Comparison of ENCODE assay signal across 8 cellular contexts in the genomic region with DNA sequence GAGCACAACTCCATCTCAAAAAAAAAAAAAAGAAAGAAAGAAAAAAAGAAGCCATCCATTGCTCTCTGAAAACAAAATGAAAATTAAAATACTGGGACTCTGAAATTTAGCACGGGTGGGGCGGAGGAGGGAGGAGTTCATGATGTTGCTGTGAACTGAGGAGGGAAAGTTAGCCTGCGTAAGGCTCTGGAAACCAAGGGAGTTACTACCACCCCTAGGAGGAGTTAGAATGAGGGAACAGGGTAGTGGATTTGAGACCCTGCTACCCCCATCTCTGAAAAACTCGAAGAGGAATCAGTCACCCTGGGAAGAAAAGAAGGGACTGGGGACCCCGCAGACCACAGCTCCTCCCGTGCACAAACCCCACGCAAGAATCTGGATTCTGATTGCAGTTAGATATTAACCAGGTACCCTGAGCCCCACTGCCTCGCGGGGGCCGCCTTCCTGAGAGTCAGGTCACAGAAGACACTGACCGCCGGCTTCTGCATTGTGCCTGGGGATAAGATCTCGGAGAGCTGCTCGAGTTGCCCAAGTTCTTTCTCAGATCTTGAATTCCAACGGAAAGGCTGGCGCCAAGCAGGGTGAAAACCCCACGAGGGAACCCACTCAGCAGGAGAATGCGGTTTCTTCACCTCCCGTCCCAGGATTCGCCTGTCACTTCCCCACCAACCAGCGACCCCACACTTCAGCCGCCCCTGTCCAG. TPM values are rescaled to one million over a fixed set of nuclear protein-coding genes. Genes with fewer than 3 reads are reported as not detected.
DNase-seq lines count a peak whose midpoint lies in the region; ATAC-seq and TF ChIP-seq lines count a peak whose summit lies in the region.

No MANE protein-coding gene starts in this region.

- peaks cover 32% of the 10 kb centered on the region for H3K4me1 Mint-ChIP-seq in dendritic cell treated with granulocyte-macrophage colony-stimulating factor and Interleukin-4, amounts not matched to agents 40 ng/mL and 50 ng/mL, for 4 days (ENCODE audit: low read depth)

- H3K36me3 Mint-ChIP-seq in dendritic cell treated with granulocyte-macrophage colony-stimulating factor and Interleukin-4, amounts not matched to agents 40 ng/mL and 50 ng/mL, for 4 days (ENCODE audit: low read depth), result peaks cover 16% of the 10 kb centered on the region

- H3K27ac Mint-ChIP-seq in dendritic cell treated with granulocyte-macrophage colony-stimulating factor and Interleukin-4, amounts not matched to agents 40 ng/mL and 50 ng/mL, for 4 days, result peak overlapping the region; percentile 91

- TF ChIP-seq EP300 in suprapubic skin (IDR thresholded peaks at IDR 0.05), result no peak

- no peak for TF ChIP-seq CTCF in lower lobe of right lung (IDR thresholded peaks at IDR 0.05)
- no peak for TF ChIP-seq CTCF in suprapubic skin (IDR thresholded peaks at IDR 0.05)

- H3K27me3 ChIP-seq in lower lobe of right lung (ENCODE audit: low read depth) (no peaks in the 10 kb centered on the region), suprapubic skin (no peaks in the 10 kb centered on the region)

- 8% methylated on average over 20 of the region's 22 CpGs for whole genome bisulfite sequencing in suprapubic skin

- peaks cover 14% of the 10 kb centered on the region for H3K27me3 Mint-ChIP-seq in dendritic cell treated with granulocyte-macrophage colony-stimulating factor and Interleukin-4, amounts not matched to agents 40 ng/mL and 50 ng/mL, for 4 days

- peak overlapping the region; percentile 96 for H3K4me3 Mint-ChIP-seq in dendritic cell treated with granulocyte-macrophage colony-stimulating factor and Interleukin-4, amounts not matched to agents 40 ng/mL and 50 ng/mL, for 4 days

- no peaks in the 10 kb centered on the region for H3K36me3 ChIP-seq in lower lobe of right lung
- no peaks in the 10 kb centered on the region for H3K36me3 ChIP-seq in suprapubic skin

- intact Hi-C loops in dendritic cell treated with granulocyte-macrophage colony-stimulating factor and Interleukin-4, amounts not matched to agents 40 ng/mL and 50 ng/mL, for 4 days (cut with micrococcal nuclease), result loop anchor here (1.0 to 2.0 kb wide), 3 partner anchors 31 to 70 kb away; a partner anchor contains a TSS
- intact Hi-C loops in lower lobe of right lung (cut with DNase I), result no loop called here

- peaks cover 35% of the 10 kb centered on the region for H3K9me3 Mint-ChIP-seq in dendritic cell treated with granulocyte-macrophage colony-stimulating factor and Interleukin-4, amounts not matched to agents 40 ng/mL and 50 ng/mL, for 4 days

- ATAC-seq in lower lobe of right lung (peak; percentile 9 to 25), HG03025 (IDR thresholded peaks at IDR 0.05; ENCODE audit: low FRiP score, unreplicated experiment) (no peak), HG03469 (IDR thresholded peaks at IDR 0.05; ENCODE audit: unreplicated experiment) (no peak)

- DNase-seq in DMS 273 (lab: John Stamatoyannopoulos, UW; ENCODE audit: unreplicated experiment), result peak; percentile 43
- no peak for DNase-seq in DMS 273 treated with DMSO at 0.1 percent for 48 hours (lab: John Stamatoyannopoulos, UW)
- DNase-seq in RKO (ENCODE audit: low spot score), result peak; percentile 33
- peak; percentile 59 for DNase-seq in lower lobe of right lung
- DNase-seq in suprapubic skin (ENCODE audit: low spot score in 2 of 2), result peak; percentile 66 to 83

- H3K4me3 ChIP-seq in lower lobe of right lung (peak overlapping the region; percentile 93), suprapubic skin (peak overlapping the region; percentile 74)

- peak overlapping the region; percentile 89 for H3K27ac ChIP-seq in lower lobe of right lung
- H3K27ac ChIP-seq in suprapubic skin, result peak overlapping the region; percentile 84

- H3K9me3 ChIP-seq in lower lobe of right lung (no peaks in the 10 kb centered on the region), suprapubic skin (no peaks in the 10 kb centered on the region)

- H3K4me1 ChIP-seq in lower lobe of right lung, result peaks cover 18% of the 10 kb centered on the region
- H3K4me1 ChIP-seq in suprapubic skin, result peaks cover 12% of the 10 kb centered on the region

- TF ChIP-seq POLR2A in suprapubic skin (IDR thresholded peaks at IDR 0.05), result no peak

RNA-seq across cellular contexts. Expression of a gene that starts 0.9 kb away (rescaled TPM):
- total RNA-seq in lower lobe of right lung (2.5 TPM), suprapubic skin (1 to 10 TPM in 3 of 4 donors, under 1 TPM in 1; 0.60 to 4.6 (median 3.1) TPM)

RNA-seq across cellular contexts. Expression of a gene that starts 31.1 kb away (rescaled TPM):
- 2.3 TPM for total RNA-seq in lower lobe of right lung
- 1 to 10 TPM; 2.6 to 8.3 (median 5.8) TPM for total RNA-seq in suprapubic skin

RNA-seq across cellular contexts. Expression of a gene that starts 36.5 kb away (rescaled TPM):
- 6.5 TPM for total RNA-seq in lower lobe of right lung
- 1 to 10 TPM; 1.4 to 8.9 (median 4.5) TPM for total RNA-seq in suprapubic skin

Comparison
In these comparisons a context has a peak if more than half of its experiments do, and no peak if none do; other contexts are left out.
1. ATAC-seq: peak in lower lobe of right lung (2 of 2); none in HG03025 (single experiment) and HG03469 (single experiment).